Comparison of ENCODE assay signal across 8 cellular contexts in the genomic region with DNA sequence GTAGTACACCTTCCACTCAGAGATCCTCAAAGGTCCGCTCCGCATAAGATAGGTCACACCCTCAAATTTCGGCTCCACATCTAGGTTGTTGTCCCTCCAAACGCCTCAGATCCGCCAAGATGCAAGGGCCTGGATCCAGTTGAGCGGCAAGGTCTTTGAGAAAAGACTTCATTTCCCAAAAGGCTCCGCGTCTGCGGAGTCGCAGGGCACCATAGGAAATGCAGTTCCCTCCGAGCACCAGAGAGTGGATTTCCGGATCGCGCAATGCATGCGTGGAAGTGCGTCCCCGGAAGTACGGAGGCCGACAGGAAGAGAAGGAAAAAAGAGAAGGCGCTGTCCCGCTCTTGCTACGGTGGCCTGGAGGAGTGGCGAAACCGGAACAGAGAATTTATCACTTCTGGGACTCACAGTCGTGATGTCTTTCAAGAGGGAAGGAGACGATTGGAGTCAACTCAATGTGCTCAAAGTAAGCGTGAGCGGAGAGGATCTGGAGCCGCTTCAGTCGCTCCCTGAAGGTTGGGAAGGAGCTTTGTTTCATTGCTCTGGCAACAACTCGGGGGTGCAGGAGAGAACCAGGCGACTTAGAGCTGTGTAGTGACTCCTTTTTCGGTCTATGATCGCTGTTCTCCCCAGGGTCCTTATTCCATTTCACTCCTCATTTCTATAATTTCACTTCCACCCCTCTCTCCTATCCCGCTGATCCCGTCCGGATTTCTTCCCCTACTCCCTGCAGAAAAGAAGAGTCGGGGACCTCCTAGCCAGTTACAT. TPM values are rescaled to one million over a fixed set of nuclear protein-coding genes. Genes with fewer than 3 reads are reported as not detected.
A peak's percentile ranks its signal among the peaks of the same experiment; 100 is the strongest.
DNase-seq lines count a peak whose midpoint lies in the region; ATAC-seq and TF ChIP-seq lines count a peak whose summit lies in the region.

A gene with protein sequence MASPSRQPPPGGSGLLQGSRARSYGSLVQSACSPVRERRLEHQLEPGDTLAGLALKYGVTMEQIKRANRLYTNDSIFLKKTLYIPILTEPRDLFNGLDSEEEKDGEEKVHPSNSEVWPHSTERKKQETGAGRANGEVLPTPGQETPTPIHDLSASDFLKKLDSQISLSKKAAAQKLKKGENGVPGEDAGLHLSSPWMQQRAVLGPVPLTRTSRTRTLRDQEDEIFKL (minus strand): TSS at position 165 of the 768 bp plus-strand sequence. CDS start 644 bp downstream, outside the sequence.
A gene with protein sequence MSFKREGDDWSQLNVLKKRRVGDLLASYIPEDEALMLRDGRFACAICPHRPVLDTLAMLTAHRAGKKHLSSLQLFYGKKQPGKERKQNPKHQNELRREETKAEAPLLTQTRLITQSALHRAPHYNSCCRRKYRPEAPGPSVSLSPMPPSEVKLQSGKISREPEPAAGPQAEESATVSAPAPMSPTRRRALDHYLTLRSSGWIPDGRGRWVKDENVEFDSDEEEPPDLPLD (plus strand): TSS at position 407 of the 768 bp plus-strand sequence. CDS start 9 bp downstream, at position 416.

- no peak for TF ChIP-seq CTCF in GM13977 (IDR thresholded peaks at IDR 0.05; ENCODE audit: extremely low read depth, insufficient read depth, missing control alignments)
- TF ChIP-seq CTCF in type B pancreatic cell (conservative IDR thresholded peaks at IDR 0.05) = peak; percentile 29

- intact Hi-C loops in left cardiac atrium (cut with DNase I) = no loop called here
- intact Hi-C loops in posterior cingulate gyrus (cut with DNase I) = no loop called here

- H3K27ac Mint-ChIP-seq in type B pancreatic cell = peak within 1 kb of the TSS; percentile 98

- DNase-seq in GM13977 (ENCODE audit: low spot score) (peak; percentile 92), NCI-H146 treated with DMSO at 0.1 percent for 48 hours (lab: John Stamatoyannopoulos, UW; ENCODE audit: unreplicated experiment) (peak; percentile 94), T-helper 1 cell (peak; percentile 91 to 98 (median 95)), amniotic stem cell (lab: John Stamatoyannopoulos, UW) (peak; percentile 96), left cardiac atrium (peak; percentile 97), posterior cingulate gyrus (peak; percentile 94 to 99 (median 97)), type B pancreatic cell (ENCODE audit: extremely low spot score, unreplicated experiment) (peak; percentile 95)

- ATAC-seq in HG02870 (IDR thresholded peaks at IDR 0.05; ENCODE audit: unreplicated experiment) = peak; percentile 78
- peak; percentile 96 for ATAC-seq in left cardiac atrium

- H3K36me3 Mint-ChIP-seq in type B pancreatic cell = peaks cover 18% of the 10 kb centered on the region

- peaks cover 26% of the 10 kb centered on the region for H3K4me1 Mint-ChIP-seq in type B pancreatic cell (ENCODE audit: unreplicated experiment)

- H3K27me3 Mint-ChIP-seq in type B pancreatic cell = peaks cover 4% of the 10 kb centered on the region

- peak within 1 kb of the TSS; percentile 97 for H3K4me3 Mint-ChIP-seq in type B pancreatic cell

- H3K9me3 Mint-ChIP-seq in type B pancreatic cell = no peaks in the 10 kb centered on the region

- in situ Hi-C loops in GM13977 (cut with MboI; ENCODE audit: low pct_unique_long_range_greater_than_20kb, low sequenced_read_pairs, unreplicated experiment) = no loop called here

RNA-seq across cellular contexts. Expression of the first gene that starts in this region (rescaled TPM):
- total RNA-seq in left cardiac atrium = 10 to 100 TPM in 1 of 2 donors, 1 to 10 TPM in 1; 9.7 to 10.3 TPM
- total RNA-seq in type B pancreatic cell (ENCODE audit: low replicate concordance) = 8.9 and 12.3 TPM in 2 replicates

RNA-seq across cellular contexts. Expression of the second gene that starts in this region (rescaled TPM):
- 10 to 100 TPM; 19.4 to 20.9 TPM for total RNA-seq in left cardiac atrium
- 39.3 and 42.1 TPM in 2 replicates for total RNA-seq in type B pancreatic cell (ENCODE audit: low replicate concordance)

Comparison
In these comparisons a context has a peak if more than half of its experiments do, and no peak if none do; other contexts are left out.
1. Peak in every context shown above with its lines: DNase-seq and ATAC-seq.